8 cellular contexts compared by ENCODE assay signal in genomic region chr5:133944263-133945230, GRCh38. TPM values are rescaled to one million over a fixed set of nuclear protein-coding genes. Genes with fewer than 3 reads are reported as not detected.
A peak's percentile ranks its signal among the peaks of the same experiment; 100 is the strongest.
DNase-seq lines count a peak whose midpoint lies in the region; ATAC-seq, FAIRE-seq and TF ChIP-seq lines count a peak whose summit lies in the region.

No MANE protein-coding gene starts in this region.

- no TSS peak for BruUV-seq in PC-3 (replicated peaks; lab: Mats Ljungman, UMichigan)
- BruUV-seq in K562 (replicated peaks; lab: Mats Ljungman, UMichigan) = no TSS peak

- no peaks in the 10 kb centered on the region for H3K36me3 Mint-ChIP-seq in activated T-helper 1 cell treated with anti-CD3 and anti-CD28 coated beads, Interleukin-12 subunit alpha, Interleukin-12 subunit beta, Interleukin-2, Interleukin-4 antibody, amounts not matched to agents 30 ng/mL and 10 ng/mL and 1 ng/mL, durations not matched to agents 14 hours and 24 hours and 36 hours (ENCODE audit: low read depth)

- H3K4me2 ChIP-seq in DND-41 (ENCODE audit: insufficient read depth, low read length) (no peak overlapping the region), PC-3 (ENCODE audit: low read length) (no peak overlapping the region), K562 (ENCODE audit: insufficient read depth, low read length) (no peak overlapping the region)

- peaks cover 10% of the 10 kb centered on the region for H3K4me1 Mint-ChIP-seq in activated T-helper 1 cell treated with anti-CD3 and anti-CD28 coated beads, Interleukin-12 subunit alpha, Interleukin-12 subunit beta, Interleukin-2, Interleukin-4 antibody, amounts not matched to agents 30 ng/mL and 10 ng/mL and 1 ng/mL, durations not matched to agents 14 hours and 24 hours and 36 hours (ENCODE audit: low read depth)

- H3K27me3 ChIP-seq in DND-41 (ENCODE audit: insufficient read depth, low read length, poor library complexity) (peaks cover 10% of the 10 kb centered on the region), PC-3 (ENCODE audit: low read length) (no peaks in the 10 kb centered on the region), K562 (ENCODE audit: control insufficient read depth in 2 of 2, insufficient read depth in 2 of 2, low read length in 2 of 2) (no peaks in the 10 kb centered on the region)

- peak; percentile 36 for DNase-seq in DND-41
- peak; percentile 65 for DNase-seq in HPDE6-E6E7 (ENCODE audit: extremely low spot score)
- DNase-seq in PC-3 = peak; percentile 82
- peak; percentile 79 to 83 (median 79) for DNase-seq in K562 (ENCODE audit: extremely low read depth in 1 of 4, low spot score in 3 of 4)
- DNase-seq in stimulated activated CD4-positive, alpha-beta T cell treated with anti-CD3 and anti-CD28 coated beads, Interleukin-4, amount 100 ng/mL, for 4 hours = peak; percentile 13 to 38
- no peak for DNase-seq in epidermal melanocyte (ENCODE audit: insufficient read length, low spot score)
- DNase-seq in activated T-helper 1 cell treated with anti-CD3 and anti-CD28 coated beads, Interleukin-12 subunit alpha, Interleukin-12 subunit beta, Interleukin-2, Interleukin-4 antibody, amounts not matched to agents 30 ng/mL and 10 ng/mL and 1 ng/mL, durations not matched to agents 14 hours and 24 hours and 36 hours (ENCODE audit: low spot score) = no peak

- TF ChIP-seq CTCF in DND-41 (IDR thresholded peaks at IDR 0.05; ENCODE audit: borderline replicate concordance, extremely low read depth, low read length, poor library complexity, severe bottlenecking) = peak; percentile 79
- peak; percentile 80 for TF ChIP-seq CTCF in PC-3 (conservative IDR thresholded peaks at IDR 0.05; ENCODE audit: low read depth, low read length)
- TF ChIP-seq CTCF in K562 (IDR thresholded peaks at IDR 0.05 in 2 of 3, conservative IDR thresholded peaks at IDR 0.05 in 1 of 3; ENCODE audit: insufficient read depth in 2 of 3, low read depth in 1 of 3, low read length in 3 of 3) = peak; percentile 81 to 94 (median 93)

- H3K4me1 ChIP-seq in DND-41 (ENCODE audit: insufficient read depth, low read length) = no peaks in the 10 kb centered on the region
- H3K4me1 ChIP-seq in PC-3 (ENCODE audit: insufficient read depth, low read length) = peaks cover 10% of the 10 kb centered on the region
- H3K4me1 ChIP-seq in K562 (replicated peaks in 1 of 2; ENCODE audit: control insufficient read depth in 2 of 2, insufficient read depth in 2 of 2, low read length in 2 of 2) = peaks cover 18 to 22% of the 10 kb centered on the region in 2 experiments; a peak in 4 of 5 replicates

- no peak for TF ChIP-seq POLR2A in K562 (conservative IDR thresholded peaks at IDR 0.05)

- H2AFZ ChIP-seq in DND-41 (ENCODE audit: low read depth, low read length) (no peak overlapping the region), PC-3 (ENCODE audit: low read length) (no peak overlapping the region), K562 (ENCODE audit: low read depth, low read length) (no peak overlapping the region)

- TF ChIP-seq RAD21 in K562 (CRISPR knock-in tag; conservative IDR thresholded peaks at IDR 0.05 in 1 of 2, IDR thresholded peaks at IDR 0.05 in 1 of 2) = peak; percentile 94 to 97

- POLR2A ChIA-PET in PC-3 (lab: Charles Lee; ENCODE audit: unreplicated experiment) = interaction anchor here (0.6 kb wide), 1 partner anchor 203 kb away, joined by 3 read pairs; no protein-coding TSS in a partner anchor
- POLR2A ChIA-PET in K562 (lab: Yijun Ruan, JAX) = interaction anchor here (0.6 to 1.0 kb wide), 3 partner anchors 9 to 320 kb away, joined by 3 to 4 read pairs (median 3); no protein-coding TSS in a partner anchor

- ATAC-seq in DND-41 (ENCODE audit: insufficient read depth, low read depth) (peak; percentile 66), PC-3 (peak; percentile 67), K562 (peak; percentile 85)

- no peaks in the 10 kb centered on the region for H4K20me1 ChIP-seq in DND-41 (ENCODE audit: insufficient read depth, low read length)
- no peaks in the 10 kb centered on the region for H4K20me1 ChIP-seq in PC-3 (ENCODE audit: low read length)
- H4K20me1 ChIP-seq in K562 (replicated peaks; ENCODE audit: control insufficient read depth, insufficient read depth, low read length) = 0 out of 2 replicates have a peak, but pooled peaks cover 3% of the 10 kb centered on the region

- no peaks in the 10 kb centered on the region for H3K9me2 ChIP-seq in PC-3 (replicated peaks; ENCODE audit: low read length)

- 25% methylated on average over 19 of the region's 19 CpGs for WGBS in K562 (ENCODE audit: insufficient coverage, low coverage, missing lambda C conversion rate)

- CTCF ChIA-PET in PC-3 (lab: Charles Lee) (interaction anchor here (0.6 kb wide), 1 partner anchor 434 kb away, joined by 3 read pairs; no protein-coding TSS in a partner anchor), K562 (lab: Yijun Ruan, JAX; ENCODE audit: low intra/inter-chr PET ratio) (interaction anchor here (0.6 to 1.1 kb wide), 4 partner anchors 39 to 391 kb away, joined by 3 to 4 read pairs (median 3); no protein-coding TSS in a partner anchor)

- FAIRE-seq in K562 (lab: Jason Lieb, UNC) (peak; percentile 94), islet of Langerhans (lab: Jason Lieb, UNC) (peak; percentile 94)

- H3K9me1 ChIP-seq in K562 (ENCODE audit: control insufficient read depth, insufficient read depth, low read length) = no peaks in the 10 kb centered on the region

- H3K27me3 Mint-ChIP-seq in activated T-helper 1 cell treated with anti-CD3 and anti-CD28 coated beads, Interleukin-12 subunit alpha, Interleukin-12 subunit beta, Interleukin-2, Interleukin-4 antibody, amounts not matched to agents 30 ng/mL and 10 ng/mL and 1 ng/mL, durations not matched to agents 14 hours and 24 hours and 36 hours (ENCODE audit: insufficient read depth) = peaks cover 1% of the 10 kb centered on the region

- H3K79me2 ChIP-seq in DND-41 (ENCODE audit: insufficient read depth, low read length) (no peaks in the 10 kb centered on the region), PC-3 (ENCODE audit: low read length) (no peaks in the 10 kb centered on the region), K562 (ENCODE audit: control insufficient read depth, insufficient read depth, low read length) (no peaks in the 10 kb centered on the region)

- H3K36me3 ChIP-seq in DND-41 (ENCODE audit: insufficient read depth, low read length) (no peaks in the 10 kb centered on the region), PC-3 (ENCODE audit: low read depth, low read length) (no peaks in the 10 kb centered on the region), K562 (ENCODE audit: control insufficient read depth, insufficient read depth, low read length) (no peaks in the 10 kb centered on the region)

- in situ Hi-C loops in K562 (cut with MboI) = loop anchor here (5.0 to 10.0 kb wide), 2 partner anchors 182 to 520 kb away; no protein-coding TSS in a partner anchor

- H3K9me3 ChIP-seq in DND-41 (ENCODE audit: insufficient read depth, low read length, severe bottlenecking) (no peaks in the 10 kb centered on the region), PC-3 (ENCODE audit: low read length) (no peaks in the 10 kb centered on the region), K562 (replicated peaks; ENCODE audit: control insufficient read depth, insufficient read depth, low read depth, low read length) (no peaks in the 10 kb centered on the region)

- H3K27ac Mint-ChIP-seq in activated T-helper 1 cell treated with anti-CD3 and anti-CD28 coated beads, Interleukin-12 subunit alpha, Interleukin-12 subunit beta, Interleukin-2, Interleukin-4 antibody, amounts not matched to agents 30 ng/mL and 10 ng/mL and 1 ng/mL, durations not matched to agents 14 hours and 24 hours and 36 hours = no peak overlapping the region

- no peak overlapping the region for H3K4me3 ChIP-seq in DND-41 (ENCODE audit: low read depth in 1 of 2, low read length in 2 of 2)
- H3K4me3 ChIP-seq in PC-3 (ENCODE audit: low read length) = no peak overlapping the region
- H3K4me3 ChIP-seq in K562 = no peak overlapping the region

- H3K9me3 Mint-ChIP-seq in activated T-helper 1 cell treated with anti-CD3 and anti-CD28 coated beads, Interleukin-12 subunit alpha, Interleukin-12 subunit beta, Interleukin-2, Interleukin-4 antibody, amounts not matched to agents 30 ng/mL and 10 ng/mL and 1 ng/mL, durations not matched to agents 14 hours and 24 hours and 36 hours = no peaks in the 10 kb centered on the region

- H3K9ac ChIP-seq in DND-41 (ENCODE audit: low read depth, low read length) = no peak overlapping the region
- H3K9ac ChIP-seq in PC-3 (ENCODE audit: low read length) = no peak overlapping the region
- peak overlapping the region in 1 of 2 experiments; percentile 21; a peak in 1 of 4 replicates for H3K9ac ChIP-seq in K562 (ENCODE audit: insufficient read depth in 1 of 2, low read depth in 2 of 2, low read length in 2 of 2)

- TF ChIP-seq EP300 in K562 (IDR thresholded peaks at IDR 0.05; ENCODE audit: low read length) = no peak

- H3K27ac ChIP-seq in DND-41 (ENCODE audit: low read length) (no peak overlapping the region), PC-3 (ENCODE audit: low read length) (no peak overlapping the region), K562 (ENCODE audit: extremely low read depth, low read depth, low read length) (no peak overlapping the region)

- H3F3A ChIP-seq in PC-3 (ENCODE audit: low read length, unreplicated experiment) = no peaks in the 10 kb centered on the region

- intact Hi-C loops in PC-3 (cut with micrococcal nuclease) (loop anchor here (1.0 to 5.0 kb wide), 3 partner anchors 391 to 522 kb away; no protein-coding TSS in a partner anchor), K562 (cut with micrococcal nuclease) (loop anchor here (1.0 to 10.0 kb wide), 7 partner anchors 38 to 522 kb away; no protein-coding TSS in a partner anchor)
- intact Hi-C loops in activated T-helper 1 cell treated with anti-CD3 and anti-CD28 coated beads, Interleukin-12 subunit alpha, Interleukin-12 subunit beta, Interleukin-2, Interleukin-4 antibody, amounts not matched to agents 30 ng/mL and 10 ng/mL and 1 ng/mL, durations not matched to agents 14 hours and 24 hours and 36 hours (cut with micrococcal nuclease) = loop anchor here (1.0 kb wide), 3 partner anchors 190 to 833 kb away; no protein-coding TSS in a partner anchor

- no peak overlapping the region for H3K4me3 Mint-ChIP-seq in activated T-helper 1 cell treated with anti-CD3 and anti-CD28 coated beads, Interleukin-12 subunit alpha, Interleukin-12 subunit beta, Interleukin-2, Interleukin-4 antibody, amounts not matched to agents 30 ng/mL and 10 ng/mL and 1 ng/mL, durations not matched to agents 14 hours and 24 hours and 36 hours

RNA-seq across cellular contexts. Expression of gene C5orf15, which starts 23.9 kb away (rescaled TPM):
- total RNA-seq in PC-3 (2014; rRNA removed) = 22.7 and 45.2 TPM in 2 replicates
- total RNA-seq in K562 (2011; cell fraction: chromatin; rRNA removed; ENCODE audit: low replicate concordance) = 43.2 and 55.8 TPM in 2 replicates
- 42.0 and 45.9 TPM in 2 replicates for total RNA-seq in K562 (2011; cell fraction: nucleolus; rRNA removed)
- 49.2 and 65.0 TPM in 2 replicates for total RNA-seq in K562 (2011; cell fraction: nucleoplasm; rRNA removed)
- total RNA-seq in K562 (2014; rRNA removed) = 23.3 and 28.2 TPM in 2 replicates
- total RNA-seq in K562 (2014; rRNA removed; fragmentation: Illumina TruSeq; extraction: Trizol) = 44.0 and 45.6 TPM in 2 replicates
- total RNA-seq in K562 (2015; rRNA removed; fragmentation: Illumina TruSeq; extraction: Trizol) = 35.5 and 36.3 TPM in 2 replicates
- 22.7 and 24.0 TPM in 2 replicates for total RNA-seq in K562 (2021)
- polyA plus RNA-seq in K562 (2011; rRNA removed) = 50.7 and 52.0 TPM in 2 replicates
- 25.2 and 36.2 TPM in 2 replicates for polyA plus RNA-seq in K562 (2011; cell fraction: cytosol; rRNA removed)
- polyA plus RNA-seq in K562 (2011; cell fraction: nucleus; rRNA removed) = 20.3 and 25.9 TPM in 2 replicates
- 23.1 and 36.4 TPM in 2 replicates for polyA plus RNA-seq in K562 (2012)
- polyA plus RNA-seq in K562 (2014; fragmentation: Illumina TruSeq; extraction: Trizol) = 46.4 and 49.8 TPM in 2 replicates
- polyA plus RNA-seq in K562 (2014; fragmentation: Nextera tagmentation; extraction: Ambion mirVana) = 10 to 100 TPM; 30.0 to 32.5 TPM
- polyA plus RNA-seq in K562 (2014; rRNA removed) = 35.7 and 40.2 TPM in 2 replicates
- polyA minus RNA-seq in K562 (2011; rRNA and poly(A)+ RNA removed) = 44.5 and 49.8 TPM in 2 replicates
- polyA minus RNA-seq in K562 (2011; cell fraction: cytosol; rRNA and poly(A)+ RNA removed) = 23.3 and 43.8 TPM in 2 replicates
- 9.3 and 15.6 TPM in 2 replicates for polyA minus RNA-seq in K562 (2011; cell fraction: nucleus; rRNA and poly(A)+ RNA removed)
- 50.0 and 50.8 TPM in 2 replicates for total RNA-seq in activated T-helper 1 cell treated with anti-CD3 and anti-CD28 coated beads, Interleukin-12 subunit alpha, Interleukin-12 subunit beta, Interleukin-2, Interleukin-4 antibody, amounts not matched to agents 30 ng/mL and 10 ng/mL and 1 ng/mL, durations not matched to agents 14 hours and 24 hours and 36 hours

Comparison
In these comparisons a context has a peak if more than half of its experiments do, and no peak if none do; other contexts are left out.
1. DNase-seq: peak in DND-41 (single experiment), HPDE6-E6E7 (single experiment), PC-3 (single experiment), K562 (4 of 4) and stimulated activated CD4-positive, alpha-beta T cell treated with anti-CD3 and anti-CD28 coated beads, Interleukin-4, amount 100 ng/mL, for 4 hours (2 of 2); none in epidermal melanocyte (single experiment) and activated T-helper 1 cell treated with anti-CD3 and anti-CD28 coated beads, Interleukin-12 subunit alpha, Interleukin-12 subunit beta, Interleukin-2, Interleukin-4 antibody, amounts not matched to agents 30 ng/mL and 10 ng/mL and 1 ng/mL, durations not matched to agents 14 hours and 24 hours and 36 hours (single experiment).
2. Peak in every context shown above with its lines, with median percentiles within 50 percentile points of each other: ATAC-seq and CTCF ChIP-seq.